ENCODE assay signal across 26 cellular contexts in the genomic region with DNA sequence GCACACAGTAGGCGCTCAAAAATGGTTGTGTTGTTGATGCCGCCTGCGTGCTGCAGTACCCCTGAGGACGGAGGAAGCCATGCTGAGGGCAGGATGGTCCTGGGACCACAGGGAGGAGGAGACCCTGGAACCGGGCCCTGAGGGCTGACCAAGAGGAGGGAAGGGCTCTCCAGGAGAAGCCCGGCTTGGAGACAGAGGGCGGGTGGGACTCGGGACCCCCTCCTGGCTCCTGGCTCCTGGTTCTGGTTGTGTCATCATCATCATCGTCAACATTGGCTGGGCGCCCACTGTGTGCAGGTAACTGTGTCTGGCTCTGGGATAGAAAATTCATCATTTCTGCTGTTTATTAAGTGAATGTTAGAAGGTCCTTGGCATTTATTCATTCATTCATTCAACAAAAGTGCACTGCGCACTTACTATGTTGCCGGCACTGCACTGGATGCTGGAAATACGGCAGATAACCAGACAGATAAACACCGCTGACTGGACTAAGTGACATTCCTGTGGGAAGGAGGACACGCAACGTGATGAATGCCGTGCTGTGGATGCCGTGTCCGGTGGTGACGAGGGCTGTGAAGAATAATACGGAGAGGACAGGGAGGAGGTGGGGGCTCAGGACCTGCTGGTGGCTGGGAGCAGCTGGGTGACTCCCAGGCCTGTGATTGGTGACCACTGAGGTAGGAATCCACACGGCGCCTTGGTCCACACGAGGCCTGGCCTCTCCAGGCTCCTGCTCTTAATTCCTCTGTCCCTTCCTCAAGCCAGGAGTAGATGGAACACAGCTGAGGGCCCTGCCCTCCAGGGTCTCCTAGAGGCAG. TPM values are rescaled to one million over a fixed set of nuclear protein-coding genes. Genes with fewer than 3 reads are reported as not detected.
DNase-seq lines count a peak whose midpoint lies in the region; ATAC-seq and TF ChIP-seq lines count a peak whose summit lies in the region.
"Had no signal": no experiment of that assay in that cellular context is flagged by ENCODE, and none has a peak within 500 bp of the region (broad histone marks: within the 10 kb centered on the region; RNA-seq: fewer than 3 reads in every experiment).

No MANE protein-coding gene starts in this region.

- no peak overlapping the region for H3K4me3 Mint-ChIP-seq in nephron progenitor cell
- H3K4me3 Mint-ChIP-seq: CD4-positive, alpha-beta memory T cell had no signal

- TF ChIP-seq CTCF in RWPE2 (IDR thresholded peaks at IDR 0.05; ENCODE audit: poor library complexity, severe bottlenecking) (no peak), nephron progenitor cell (IDR thresholded peaks at IDR 0.05) (no peak), upper lobe of right lung (IDR thresholded peaks at IDR 0.05) (no peak), stomach (IDR thresholded peaks at IDR 0.05) (no peak)

- H3K9me3 Mint-ChIP-seq in nephron progenitor cell = no peaks in the 10 kb centered on the region
- H3K9me3 Mint-ChIP-seq: CD4-positive, alpha-beta memory T cell had no signal

- 84 to 87% (median 85%) methylated on average over 23 to 24 of the region's 24 CpGs for WGBS in stomach, 5 donors

- peak; percentile 21 for DNase-seq in activated CD4-positive, CD25-positive, alpha-beta regulatory T cell treated with anti-CD3 and anti-CD28 coated beads, Interleukin-2, amount 50 U/mL, for 72 hours
- DNase-seq in activated CD4-positive, CD25-positive, alpha-beta regulatory T cell (lab: John Stamatoyannopoulos, UW) = no peak
- peak; percentile 28 for DNase-seq in RWPE2 (ENCODE audit: low spot score)
- DNase-seq in nephron progenitor cell = no peak
- DNase-seq in upper lobe of right lung = peak; percentile 42
- no peak for DNase-seq in NCI-H1105 treated with DMSO at 0.1 percent for 48 hours (lab: John Stamatoyannopoulos, UW)
- no peak for DNase-seq in stomach
- no peak for DNase-seq in stimulated activated CD4-positive, alpha-beta T cell treated with anti-CD3 and anti-CD28 coated beads, Interleukin-1b, Interleukin-23, amount 100 ng/mL, for 48 hours
- DNase-seq: ACHN; Caco-2; CD4-positive, alpha-beta memory T cell; DND-41; NCI-H1105; NCI-H2029 treated with DMSO at 0.1 percent for 48 hours; NCI-H226; NCI-H510A treated with DMSO at 0.1 percent for 48 hours; NCI-H82; SHP77 treated with DMSO at 0.1 percent for 48 hours had no signal

- H3K4me1 Mint-ChIP-seq in nephron progenitor cell = peaks cover 33% of the 10 kb centered on the region

- H3K27ac Mint-ChIP-seq in nephron progenitor cell = peak overlapping the region; percentile 77
- H3K27ac Mint-ChIP-seq: CD4-positive, alpha-beta memory T cell had no signal

- ATAC-seq in RWPE2 (ENCODE audit: low read depth) = no peak
- no peak for ATAC-seq in upper lobe of right lung
- ATAC-seq: GM12878, Panc1 had no signal

- no peaks in the 10 kb centered on the region for H3K9me3 ChIP-seq in RWPE2 (ENCODE audit: severe bottlenecking)
- H3K9me3 ChIP-seq in upper lobe of right lung = no peaks in the 10 kb centered on the region
- no peaks in the 10 kb centered on the region for H3K9me3 ChIP-seq in stomach
- H3K9me3 ChIP-seq: BLaER1, Caco-2, HAP-1 had no signal

- H3K27ac ChIP-seq in RWPE2 (ENCODE audit: poor library complexity, severe bottlenecking) = no peak overlapping the region
- no peak overlapping the region for H3K27ac ChIP-seq in upper lobe of right lung
- no peak overlapping the region for H3K27ac ChIP-seq in stomach
- H3K27ac ChIP-seq: 22Rv1, BLaER1, KMS-11, SK-N-MC had no signal

- TF ChIP-seq EP300 in stomach (IDR thresholded peaks at IDR 0.05) = no peak

- H3K4me3 ChIP-seq in RWPE2 (ENCODE audit: severe bottlenecking) = no peak overlapping the region
- H3K4me3 ChIP-seq in upper lobe of right lung = no peak overlapping the region
- no peak overlapping the region for H3K4me3 ChIP-seq in stomach
- H3K4me3 ChIP-seq: BLaER1, GM12878, HAP-1, SK-N-MC had no signal

- H3K36me3 ChIP-seq in RWPE2 (ENCODE audit: low read depth) (no peaks in the 10 kb centered on the region), upper lobe of right lung (no peaks in the 10 kb centered on the region), stomach (no peaks in the 10 kb centered on the region)
- H3K36me3 ChIP-seq: BLaER1, HAP-1 had no signal

- peaks cover 42% of the 10 kb centered on the region for H3K27me3 Mint-ChIP-seq in nephron progenitor cell (ENCODE audit: low read depth, poor library complexity)

- H3K4me1 ChIP-seq in RWPE2 (ENCODE audit: insufficient read depth, poor library complexity, severe bottlenecking) = no peaks in the 10 kb centered on the region
- no peaks in the 10 kb centered on the region for H3K4me1 ChIP-seq in upper lobe of right lung
- H3K4me1 ChIP-seq in stomach = no peaks in the 10 kb centered on the region
- H3K4me1 ChIP-seq: BLaER1, Caco-2, HAP-1 had no signal

- H3K27me3 ChIP-seq in RWPE2 (ENCODE audit: insufficient read depth, poor library complexity, severe bottlenecking) = no peaks in the 10 kb centered on the region
- H3K27me3 ChIP-seq in upper lobe of right lung = peaks cover 8% of the 10 kb centered on the region
- H3K27me3 ChIP-seq in stomach = peaks cover 0 to 23% (median under 1%) of the 10 kb centered on the region in 3 donors
- H3K27me3 ChIP-seq: BLaER1 had no signal

- intact Hi-C loops in upper lobe of right lung (cut with DNase I) (no loop called here), stomach (cut with DNase I; ENCODE audit: low total_unique reads) (no loop called here)

- H3K36me3 Mint-ChIP-seq in nephron progenitor cell (ENCODE audit: low read depth) = no peaks in the 10 kb centered on the region
- H3K36me3 Mint-ChIP-seq: CD4-positive, alpha-beta memory T cell had no signal

- no peak for TF ChIP-seq POLR2A in stomach (IDR thresholded peaks at IDR 0.05)

RNA-seq across cellular contexts. Expression of gene SPDEF, which starts 35.3 kb away (rescaled TPM):
- total RNA-seq in upper lobe of right lung (1.3 TPM), stomach (100 to 1,000 TPM in 1 of 5 donors, 10 to 100 TPM in 1, 1 to 10 TPM in 3; 2.2 to 129 (median 9.9) TPM)
- polyA plus RNA-seq in stomach = 10 to 100 TPM; 34.8 to 59.3 (median 36.7) TPM
- total RNA-seq: CD4-positive, alpha-beta memory T cell; GM12878 had no signal
- polyA plus RNA-seq: CD4-positive, alpha-beta memory T cell; GM12878 had no signal

RNA-seq across cellular contexts. Expression of gene PACSIN1, which starts 55.0 kb away (rescaled TPM):
- not detected for total RNA-seq in upper lobe of right lung
- 1 to 10 TPM in 1 of 5 donors, under 1 TPM in 2, not detected in 2; under 0.01 to 2.2 (median 0.37) TPM for total RNA-seq in stomach
- polyA plus RNA-seq in stomach = 1 to 10 TPM in 1 of 3 donors, under 1 TPM in 2; 0.25 to 1.6 (median 0.61) TPM
- total RNA-seq: HT1080 had no signal

Comparison
In these comparisons a context has a peak if more than half of its experiments do, and no peak if none do; other contexts are left out.
1. DNase-seq: peak in activated CD4-positive, CD25-positive, alpha-beta regulatory T cell treated with anti-CD3 and anti-CD28 coated beads, Interleukin-2, amount 50 U/mL, for 72 hours (single experiment), RWPE2 (single experiment) and upper lobe of right lung (single experiment); none in activated CD4-positive, CD25-positive, alpha-beta regulatory T cell (0 of 4), nephron progenitor cell (single experiment), NCI-H1105 treated with DMSO at 0.1 percent for 48 hours (single experiment), stomach (single experiment) and stimulated activated CD4-positive, alpha-beta T cell treated with anti-CD3 and anti-CD28 coated beads, Interleukin-1b, Interleukin-23, amount 100 ng/mL, for 48 hours (single experiment).